1 cellular context compared by ENCODE assay signal in genomic region chr21:29024474-29025327, GRCh38.
TF ChIP-seq lines count a peak whose summit lies in the region.

Gene USP16 (plus strand): TSS chr21:29024668. CDS start chr21:29027914, 3,246 bp downstream.

TF ChIP-seq in GM23338, 12 proteins besides CTCF, POLR2A, EP300 and RAD21 (continued from another document):
- no peak for TF ChIP-seq ZNF462 (CRISPR knock-in tag; IDR thresholded peaks at IDR 0.05)
